ENCODE assay signal across 1 cellular context in the genomic region with DNA sequence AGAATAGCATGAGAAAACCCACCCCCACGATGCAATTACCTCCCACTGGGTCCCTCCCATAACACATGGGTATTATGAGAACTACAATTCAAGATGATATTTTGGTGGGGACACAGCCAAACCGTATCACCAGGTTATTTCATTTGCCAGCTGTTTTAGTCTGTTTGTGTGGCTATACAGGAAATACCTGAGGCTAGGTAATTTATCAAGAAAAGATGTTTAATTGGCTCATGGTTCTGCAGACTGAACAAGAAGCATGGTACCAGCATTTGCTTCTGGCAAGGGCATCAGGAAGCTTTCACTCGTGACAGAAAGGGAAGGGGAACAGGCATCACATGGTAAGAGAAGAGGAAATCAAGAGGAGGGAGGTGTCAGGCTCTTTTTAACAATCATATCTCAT.
TF ChIP-seq lines count a peak whose summit lies in the region.

No MANE protein-coding gene starts in this region.

TF ChIP-seq in H1, 55 proteins besides CTCF, POLR2A, EP300 and RAD21:
- TF ChIP-seq GTF2F1 (IDR thresholded peaks at IDR 0.05; ENCODE audit: borderline replicate concordance, low read depth, low read length): no peak
- TF ChIP-seq MAFK (IDR thresholded peaks at IDR 0.05; ENCODE audit: low read depth, low read length): no peak
- TF ChIP-seq SAP30 (IDR thresholded peaks at IDR 0.05; ENCODE audit: insufficient read depth, insufficient replicate concordance, low read length): no peak
- TF ChIP-seq NRF1 (IDR thresholded peaks at IDR 0.05; ENCODE audit: low read depth, low read length): no peak
- no peak for TF ChIP-seq RXRA (IDR thresholded peaks at IDR 0.05; ENCODE audit: insufficient read depth, low read depth, low read length)
- no peak for TF ChIP-seq EGR1 (IDR thresholded peaks at IDR 0.05; ENCODE audit: borderline replicate concordance, low read depth, low read length)
- TF ChIP-seq, protein P1, sequence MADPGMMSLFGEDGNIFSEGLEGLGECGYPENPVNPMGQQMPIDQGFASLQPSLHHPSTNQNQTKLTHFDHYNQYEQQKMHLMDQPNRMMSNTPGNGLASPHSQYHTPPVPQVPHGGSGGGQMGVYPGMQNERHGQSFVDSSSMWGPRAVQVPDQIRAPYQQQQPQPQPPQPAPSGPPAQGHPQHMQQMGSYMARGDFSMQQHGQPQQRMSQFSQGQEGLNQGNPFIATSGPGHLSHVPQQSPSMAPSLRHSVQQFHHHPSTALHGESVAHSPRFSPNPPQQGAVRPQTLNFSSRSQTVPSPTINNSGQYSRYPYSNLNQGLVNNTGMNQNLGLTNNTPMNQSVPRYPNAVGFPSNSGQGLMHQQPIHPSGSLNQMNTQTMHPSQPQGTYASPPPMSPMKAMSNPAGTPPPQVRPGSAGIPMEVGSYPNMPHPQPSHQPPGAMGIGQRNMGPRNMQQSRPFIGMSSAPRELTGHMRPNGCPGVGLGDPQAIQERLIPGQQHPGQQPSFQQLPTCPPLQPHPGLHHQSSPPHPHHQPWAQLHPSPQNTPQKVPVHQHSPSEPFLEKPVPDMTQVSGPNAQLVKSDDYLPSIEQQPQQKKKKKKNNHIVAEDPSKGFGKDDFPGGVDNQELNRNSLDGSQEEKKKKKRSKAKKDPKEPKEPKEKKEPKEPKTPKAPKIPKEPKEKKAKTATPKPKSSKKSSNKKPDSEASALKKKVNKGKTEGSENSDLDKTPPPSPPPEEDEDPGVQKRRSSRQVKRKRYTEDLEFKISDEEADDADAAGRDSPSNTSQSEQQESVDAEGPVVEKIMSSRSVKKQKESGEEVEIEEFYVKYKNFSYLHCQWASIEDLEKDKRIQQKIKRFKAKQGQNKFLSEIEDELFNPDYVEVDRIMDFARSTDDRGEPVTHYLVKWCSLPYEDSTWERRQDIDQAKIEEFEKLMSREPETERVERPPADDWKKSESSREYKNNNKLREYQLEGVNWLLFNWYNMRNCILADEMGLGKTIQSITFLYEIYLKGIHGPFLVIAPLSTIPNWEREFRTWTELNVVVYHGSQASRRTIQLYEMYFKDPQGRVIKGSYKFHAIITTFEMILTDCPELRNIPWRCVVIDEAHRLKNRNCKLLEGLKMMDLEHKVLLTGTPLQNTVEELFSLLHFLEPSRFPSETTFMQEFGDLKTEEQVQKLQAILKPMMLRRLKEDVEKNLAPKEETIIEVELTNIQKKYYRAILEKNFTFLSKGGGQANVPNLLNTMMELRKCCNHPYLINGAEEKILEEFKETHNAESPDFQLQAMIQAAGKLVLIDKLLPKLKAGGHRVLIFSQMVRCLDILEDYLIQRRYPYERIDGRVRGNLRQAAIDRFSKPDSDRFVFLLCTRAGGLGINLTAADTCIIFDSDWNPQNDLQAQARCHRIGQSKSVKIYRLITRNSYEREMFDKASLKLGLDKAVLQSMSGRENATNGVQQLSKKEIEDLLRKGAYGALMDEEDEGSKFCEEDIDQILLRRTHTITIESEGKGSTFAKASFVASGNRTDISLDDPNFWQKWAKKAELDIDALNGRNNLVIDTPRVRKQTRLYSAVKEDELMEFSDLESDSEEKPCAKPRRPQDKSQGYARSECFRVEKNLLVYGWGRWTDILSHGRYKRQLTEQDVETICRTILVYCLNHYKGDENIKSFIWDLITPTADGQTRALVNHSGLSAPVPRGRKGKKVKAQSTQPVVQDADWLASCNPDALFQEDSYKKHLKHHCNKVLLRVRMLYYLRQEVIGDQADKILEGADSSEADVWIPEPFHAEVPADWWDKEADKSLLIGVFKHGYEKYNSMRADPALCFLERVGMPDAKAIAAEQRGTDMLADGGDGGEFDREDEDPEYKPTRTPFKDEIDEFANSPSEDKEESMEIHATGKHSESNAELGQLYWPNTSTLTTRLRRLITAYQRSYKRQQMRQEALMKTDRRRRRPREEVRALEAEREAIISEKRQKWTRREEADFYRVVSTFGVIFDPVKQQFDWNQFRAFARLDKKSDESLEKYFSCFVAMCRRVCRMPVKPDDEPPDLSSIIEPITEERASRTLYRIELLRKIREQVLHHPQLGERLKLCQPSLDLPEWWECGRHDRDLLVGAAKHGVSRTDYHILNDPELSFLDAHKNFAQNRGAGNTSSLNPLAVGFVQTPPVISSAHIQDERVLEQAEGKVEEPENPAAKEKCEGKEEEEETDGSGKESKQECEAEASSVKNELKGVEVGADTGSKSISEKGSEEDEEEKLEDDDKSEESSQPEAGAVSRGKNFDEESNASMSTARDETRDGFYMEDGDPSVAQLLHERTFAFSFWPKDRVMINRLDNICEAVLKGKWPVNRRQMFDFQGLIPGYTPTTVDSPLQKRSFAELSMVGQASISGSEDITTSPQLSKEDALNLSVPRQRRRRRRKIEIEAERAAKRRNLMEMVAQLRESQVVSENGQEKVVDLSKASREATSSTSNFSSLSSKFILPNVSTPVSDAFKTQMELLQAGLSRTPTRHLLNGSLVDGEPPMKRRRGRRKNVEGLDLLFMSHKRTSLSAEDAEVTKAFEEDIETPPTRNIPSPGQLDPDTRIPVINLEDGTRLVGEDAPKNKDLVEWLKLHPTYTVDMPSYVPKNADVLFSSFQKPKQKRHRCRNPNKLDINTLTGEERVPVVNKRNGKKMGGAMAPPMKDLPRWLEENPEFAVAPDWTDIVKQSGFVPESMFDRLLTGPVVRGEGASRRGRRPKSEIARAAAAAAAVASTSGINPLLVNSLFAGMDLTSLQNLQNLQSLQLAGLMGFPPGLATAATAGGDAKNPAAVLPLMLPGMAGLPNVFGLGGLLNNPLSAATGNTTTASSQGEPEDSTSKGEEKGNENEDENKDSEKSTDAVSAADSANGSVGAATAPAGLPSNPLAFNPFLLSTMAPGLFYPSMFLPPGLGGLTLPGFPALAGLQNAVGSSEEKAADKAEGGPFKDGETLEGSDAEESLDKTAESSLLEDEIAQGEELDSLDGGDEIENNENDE (IDR thresholded peaks at IDR 0.05; ENCODE audit: insufficient replicate concordance, low read length): no peak
- no peak for TF ChIP-seq SUZ12 (IDR thresholded peaks at IDR 0.05; ENCODE audit: low read length)
- TF ChIP-seq POLR2AphosphoS5 (IDR thresholded peaks at IDR 0.05; ENCODE audit: low read depth, low read length): no peak
- TF ChIP-seq KDM4A (IDR thresholded peaks at IDR 0.05; ENCODE audit: low read depth, low read length, severe bottlenecking): no peak
- TF ChIP-seq TCF12 (IDR thresholded peaks at IDR 0.05; ENCODE audit: low read depth, low read length): no peak
- TF ChIP-seq TAF1 (IDR thresholded peaks at IDR 0.05; ENCODE audit: low read depth, low read length): no peak
- TF ChIP-seq CHD1 (IDR thresholded peaks at IDR 0.05; ENCODE audit: low read depth, low read length): no peak
- TF ChIP-seq TEAD4 (IDR thresholded peaks at IDR 0.05; ENCODE audit: low read depth, low read length): no peak
- TF ChIP-seq ASH2L (IDR thresholded peaks at IDR 0.05; ENCODE audit: low read length): no peak
- TF ChIP-seq RNF2 (IDR thresholded peaks at IDR 0.05; ENCODE audit: borderline replicate concordance, low read depth, low read length, missing control alignments, poor library complexity, severe bottlenecking): no peak
- TF ChIP-seq CHD2 (IDR thresholded peaks at IDR 0.05; ENCODE audit: low read length): no peak
- no peak for TF ChIP-seq SP1 (IDR thresholded peaks at IDR 0.05; ENCODE audit: low read depth, low read length)
- TF ChIP-seq RBBP5 (IDR thresholded peaks at IDR 0.05; ENCODE audit: borderline replicate concordance, low read depth, low read length): no peak
